Comparison of ENCODE assay signal across 14 cellular contexts in genomic region chr3:908839-909238, GRCh38.
DNase-seq lines count a peak whose midpoint lies in the region; ATAC-seq and TF ChIP-seq lines count a peak whose summit lies in the region.
"Had no signal": no experiment of that assay in that cellular context is flagged by ENCODE, and none has a peak within 500 bp of the region (broad histone marks: within the 10 kb centered on the region; RNA-seq: fewer than 3 reads in every experiment).

No MANE protein-coding gene starts in this region.

- DNase-seq in H9 (peak; percentile 48), NT2/D1 (ENCODE audit: low read depth, low spot score) (peak; percentile 3), choroid plexus epithelial cell (ENCODE audit: low read depth) (peak; percentile 19), non-pigmented ciliary epithelial cell (ENCODE audit: low read depth) (peak; percentile 4), cerebellar nuclear complex (lab: John Stamatoyannopoulos, UW) (no peak), NCI-H1105 (lab: John Stamatoyannopoulos, UW) (no peak)
- DNase-seq in activated naive CD4-positive, alpha-beta T cell treated with Interleukin-2 at 50 U/mL for 16 hours = no peak
- DNase-seq: Calu3, Karpas-422, tibial artery had no signal

- no peak overlapping the region for H2AK5ac ChIP-seq in H9 (ENCODE audit: insufficient read length, low read length)

- no peak overlapping the region for H2BK12ac ChIP-seq in H9 (ENCODE audit: insufficient read length, low read depth, low read length)

- no peak overlapping the region for H3K14ac ChIP-seq in H9 (ENCODE audit: insufficient read depth, low read length)

- no peak overlapping the region for H4K5ac ChIP-seq in H9 (ENCODE audit: insufficient read length, low read depth, low read length)

- no peak overlapping the region for H3K18ac ChIP-seq in H9 (ENCODE audit: insufficient read length, low read depth, low read length)

- ATAC-seq in HG03196 (IDR thresholded peaks at IDR 0.05; ENCODE audit: unreplicated experiment) = no peak

- H3K79me2 ChIP-seq in H9 (ENCODE audit: insufficient read depth, low read length) = no peaks in the 10 kb centered on the region

- no CpG with 5 or more reads among the region's 2 CpGs for WGBS in H9 (ENCODE audit: extremely low coverage, insufficient read length, low lambda C conversion rate)

- H3K4me3 ChIP-seq in NT2/D1 (ENCODE audit: insufficient read length, low read depth) (no peak overlapping the region), choroid plexus epithelial cell (ENCODE audit: low read depth, low read length) (no peak overlapping the region)
- H3K4me3 ChIP-seq: esophagus muscularis mucosa, SJSA1, tibial artery had no signal

- no peak overlapping the region for H2BK20ac ChIP-seq in H9 (ENCODE audit: low read depth, low read length, poor library complexity, severe bottlenecking)

- H3K23ac ChIP-seq in H9 (ENCODE audit: insufficient read length, low read depth, low read length) = no peak overlapping the region

- H3K27ac ChIP-seq in H9 (ENCODE audit: insufficient read length, low read depth, low read length) = no peak overlapping the region
- H3K27ac ChIP-seq: esophagus muscularis mucosa, SJSA1, tibial artery had no signal

- H3K4me1 Mint-ChIP-seq in H9 = peaks cover 23 to 35% of the 10 kb centered on the region in 2 experiments

- TF ChIP-seq CTCF in H9 (conservative IDR thresholded peaks at IDR 0.05) (peak; percentile 70), choroid plexus epithelial cell (conservative IDR thresholded peaks at IDR 0.05; ENCODE audit: low read depth, low read length) (peak; percentile 53)

- H4K20me1 ChIP-seq in H9 (ENCODE audit: control insufficient read depth, insufficient read depth, insufficient read length) = no peaks in the 10 kb centered on the region

- peaks cover 53% of the 10 kb centered on the region for H3K27me3 Mint-ChIP-seq in H9 (ENCODE audit: low read depth)

- H4K91ac ChIP-seq in H9 (ENCODE audit: insufficient read length, low read depth, low read length) = no peak overlapping the region

- H3K9ac ChIP-seq in H9 (ENCODE audit: extremely low read depth, insufficient read length, low read length) = no peak overlapping the region
- no peak overlapping the region for H3K9ac ChIP-seq in NT2/D1 (ENCODE audit: insufficient read length, low read depth)

- no peak overlapping the region for H2BK5ac ChIP-seq in H9 (ENCODE audit: insufficient read length, low read length)

- H3K9me3 ChIP-seq in H9 (ENCODE audit: control insufficient read depth, low read depth, low read length) = no peaks in the 10 kb centered on the region
- no peaks in the 10 kb centered on the region; the same call in none of the 2 replicates for H3K9me3 ChIP-seq in NT2/D1 (ENCODE audit: insufficient read depth, low read length)
- H3K9me3 ChIP-seq: SJSA1, tibial artery had no signal

- no peak overlapping the region; a peak in 1 of 7 replicates for H3K27ac Mint-ChIP-seq in H9
- H3K27ac Mint-ChIP-seq: activated T-helper 1 cell treated with anti-CD3 and anti-CD28 coated beads, Interleukin-12 subunit alpha, Interleukin-12 subunit beta, Interleukin-2, Interleukin-4 antibody, amounts not matched to agents 30 ng/mL and 10 ng/mL and 1 ng/mL, durations not matched to agents 14 hours and 24 hours and 36 hours had no signal

- peaks cover 7 to 11% of the 10 kb centered on the region in 2 experiments for H3K9me3 Mint-ChIP-seq in H9
- H3K9me3 Mint-ChIP-seq: activated T-helper 1 cell treated with anti-CD3 and anti-CD28 coated beads, Interleukin-12 subunit alpha, Interleukin-12 subunit beta, Interleukin-2, Interleukin-4 antibody, amounts not matched to agents 30 ng/mL and 10 ng/mL and 1 ng/mL, durations not matched to agents 14 hours and 24 hours and 36 hours had no signal

- H3K4me1 ChIP-seq in H9 (ENCODE audit: insufficient read depth, low read length) (no peaks in the 10 kb centered on the region), NT2/D1 (ENCODE audit: insufficient read depth, insufficient read length) (no peaks in the 10 kb centered on the region)
- H3K4me1 ChIP-seq: esophagus muscularis mucosa, SJSA1, tibial artery had no signal

- H4K8ac ChIP-seq in H9 (replicated peaks; ENCODE audit: insufficient read length, low read depth, low read length) = no peak overlapping the region

- H3K27me3 ChIP-seq in H9 (ENCODE audit: insufficient read depth, low read length) (no peaks in the 10 kb centered on the region), NT2/D1 (ENCODE audit: insufficient read depth, insufficient read length) (no peaks in the 10 kb centered on the region)
- H3K27me3 ChIP-seq: esophagus muscularis mucosa, SJSA1, tibial artery had no signal

- H3K56ac ChIP-seq in H9 (ENCODE audit: insufficient read length, low read depth, low read length) = no peak overlapping the region

- H3K4me2 ChIP-seq in H9 (ENCODE audit: insufficient read depth, insufficient read length, low read length) = no peak overlapping the region

- H3K36me3 ChIP-seq in NT2/D1 (ENCODE audit: insufficient read depth, insufficient read length, low read length) = no peaks in the 10 kb centered on the region
- H3K36me3 ChIP-seq: esophagus muscularis mucosa, SJSA1, tibial artery had no signal

- no peak overlapping the region for H2BK15ac ChIP-seq in H9 (ENCODE audit: low read depth, low read length)

- H3K36me3 Mint-ChIP-seq in H9 (ENCODE audit: insufficient read depth in 1 of 3, low read depth in 3 of 3) = peaks cover 0 to 1% (median 0%) of the 10 kb centered on the region in 3 experiments; a peak in 3 of 7 replicates

- no peak overlapping the region for H2AFZ ChIP-seq in H9 (ENCODE audit: low read length)

- no peak overlapping the region for H2BK120ac ChIP-seq in H9 (ENCODE audit: low read depth, low read length, poor library complexity, severe bottlenecking)

- H3K4ac ChIP-seq in H9 (ENCODE audit: low read depth, low read length) = no peak overlapping the region

- H3K23me2 ChIP-seq in H9 (ENCODE audit: insufficient read length, low read depth, low read length, poor library complexity, severe bottlenecking) = no peaks in the 10 kb centered on the region

- H3K79me1 ChIP-seq in H9 (ENCODE audit: insufficient read depth, low read depth, low read length, poor library complexity, severe bottlenecking) = no peaks in the 10 kb centered on the region

- H3K4me3 Mint-ChIP-seq in H9 = no peak overlapping the region
- H3K4me3 Mint-ChIP-seq: activated T-helper 1 cell treated with anti-CD3 and anti-CD28 coated beads, Interleukin-12 subunit alpha, Interleukin-12 subunit beta, Interleukin-2, Interleukin-4 antibody, amounts not matched to agents 30 ng/mL and 10 ng/mL and 1 ng/mL, durations not matched to agents 14 hours and 24 hours and 36 hours had no signal

- no peak overlapping the region for H3T11ph ChIP-seq in H9 (ENCODE audit: low read length)

Comparison
In these comparisons a context has a peak if more than half of its experiments do, and no peak if none do; other contexts are left out.
1. DNase-seq: peak in H9 (single experiment), NT2/D1 (single experiment), choroid plexus epithelial cell (single experiment) and non-pigmented ciliary epithelial cell (single experiment); none in cerebellar nuclear complex (0 of 2), activated naive CD4-positive, alpha-beta T cell treated with Interleukin-2 at 50 U/mL for 16 hours (single experiment) and NCI-H1105 (single experiment).